In the genomic region with DNA sequence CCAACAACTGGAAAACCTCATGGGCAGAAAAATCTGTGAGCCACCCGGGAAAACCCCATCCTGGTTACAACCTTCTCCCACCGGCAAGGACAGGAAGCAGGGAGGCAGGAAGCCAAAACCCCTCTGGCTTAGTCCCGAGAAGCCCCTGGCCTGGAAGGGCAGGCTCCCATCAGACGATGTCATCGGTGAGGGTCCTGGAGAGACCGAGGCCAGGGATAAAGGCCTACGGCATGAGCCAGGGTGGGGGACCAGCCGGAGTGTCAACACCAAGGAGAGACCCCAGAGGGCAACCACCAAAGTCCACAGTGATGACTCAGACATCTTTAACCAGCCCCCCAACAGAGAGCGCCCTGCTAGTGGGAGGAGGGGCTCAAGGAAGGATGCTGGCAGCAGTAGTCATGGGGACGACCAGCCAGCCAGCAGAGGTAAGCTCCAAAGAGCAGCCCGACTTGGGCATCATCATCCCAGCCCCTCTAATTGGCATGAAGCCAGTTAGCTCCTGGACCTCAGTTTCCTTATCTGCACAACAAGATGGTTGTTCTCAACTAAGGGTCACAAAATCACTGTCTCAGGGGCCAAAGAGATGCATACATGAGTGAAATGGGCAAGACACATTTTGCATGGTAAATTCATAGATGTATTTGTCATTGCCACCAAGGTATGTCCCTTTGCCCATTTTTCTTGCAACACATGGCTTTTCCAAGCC, we compare ENCODE assay signal across 28 cellular contexts.
"Had no signal": no experiment of that assay in that cellular context is flagged by ENCODE, and none has a peak within 500 bp of the region (broad histone marks: within the 10 kb centered on the region; RNA-seq: fewer than 3 reads in every experiment).

No MANE protein-coding gene starts in this region.

- H3K27me3 ChIP-seq: adrenal gland, heart right ventricle, left lung, neural progenitor cell, tibial nerve had no signal

- H3K27ac ChIP-seq: adrenal gland, heart right ventricle, left lung, lower lobe of right lung, neural progenitor cell, parathyroid adenoma, psoas muscle, tibial nerve, WERI-Rb-1 had no signal

- H3K4me2 ChIP-seq: neural progenitor cell had no signal

- H3K79me2 ChIP-seq: parathyroid adenoma had no signal

- H3K9ac ChIP-seq: neural progenitor cell, parathyroid adenoma had no signal

- H3K4me1 ChIP-seq: adrenal gland, left lung, lower lobe of right lung, neural progenitor cell, psoas muscle, tibial nerve had no signal

- H3K9me3 Mint-ChIP-seq: activated naive CD4-positive, alpha-beta T cell treated with anti-CD3 and anti-CD28 coated beads for 36 hours; activated naive CD8-positive, alpha-beta T cell treated with anti-CD3 and anti-CD28 coated beads for 36 hours; activated T-helper 1 cell treated with anti-CD3 and anti-CD28 coated beads, Interleukin-12 subunit alpha, Interleukin-12 subunit beta, Interleukin-2, Interleukin-4 antibody, amounts not matched to agents 30 ng/mL and 10 ng/mL and 1 ng/mL, durations not matched to agents 14 hours and 24 hours and 36 hours; endodermal cell; naive thymus-derived CD8-positive, alpha-beta T cell; neural progenitor cell had no signal

- H3K4me1 Mint-ChIP-seq: activated naive CD8-positive, alpha-beta T cell treated with anti-CD3 and anti-CD28 coated beads for 36 hours; endodermal cell; naive thymus-derived CD8-positive, alpha-beta T cell had no signal

- H3K27me3 Mint-ChIP-seq: activated naive CD8-positive, alpha-beta T cell treated with anti-CD3 and anti-CD28 coated beads for 36 hours; naive thymus-derived CD8-positive, alpha-beta T cell had no signal

- FAIRE-seq: TTC549 had no signal

- DNase-seq: activated CD4-positive, alpha-beta T cell treated with anti-CD3 and anti-CD28 coated beads for 48 hours; activated CD4-positive, alpha-beta T cell treated with anti-CD3 and anti-CD28 coated beads, Interleukin-2, amount 50 U/mL, for 48 hours; activated CD8-positive, alpha-beta memory T cell treated with anti-CD3 and anti-CD28 coated beads for 24 hours; activated effector memory CD4-positive, alpha-beta T cell treated with anti-CD3 and anti-CD28 coated beads, Interleukin-2, amount 50 U/mL, for 16 hours; activated naive CD4-positive, alpha-beta T cell treated with anti-CD3 and anti-CD28 coated beads for 36 hours; activated naive CD8-positive, alpha-beta T cell treated with anti-CD3 and anti-CD28 coated beads for 36 hours; adrenal gland; caudate nucleus; endodermal cell; foreskin fibroblast; heart right ventricle; kidney glomerular epithelial cell; lower lobe of right lung; mesenchymal stem cell; occipital lobe; psoas muscle; stimulated activated CD4-positive, alpha-beta T cell treated with anti-CD3 and anti-CD28 coated beads, Interleukin-15, amount 100 ng/mL, for 24 hours; stimulated activated naive CD4-positive, alpha-beta T cell; WERI-Rb-1 had no signal

- H3K4me3 ChIP-seq: adrenal gland, heart right ventricle, left lung, lower lobe of right lung, neural progenitor cell, psoas muscle, tibial nerve had no signal

- H3K9me3 ChIP-seq: adrenal gland, heart right ventricle, left lung, lower lobe of right lung, psoas muscle, tibial nerve had no signal

- H3K27ac Mint-ChIP-seq: activated naive CD4-positive, alpha-beta T cell treated with anti-CD3 and anti-CD28 coated beads for 36 hours; activated naive CD8-positive, alpha-beta T cell treated with anti-CD3 and anti-CD28 coated beads for 36 hours; activated T-helper 1 cell treated with anti-CD3 and anti-CD28 coated beads, Interleukin-12 subunit alpha, Interleukin-12 subunit beta, Interleukin-2, Interleukin-4 antibody, amounts not matched to agents 30 ng/mL and 10 ng/mL and 1 ng/mL, durations not matched to agents 14 hours and 24 hours and 36 hours; endodermal cell; neural progenitor cell had no signal

- H3K36me3 ChIP-seq: adrenal gland, neural progenitor cell had no signal

- H3K4me3 Mint-ChIP-seq: activated naive CD4-positive, alpha-beta T cell treated with anti-CD3 and anti-CD28 coated beads for 36 hours; activated naive CD8-positive, alpha-beta T cell treated with anti-CD3 and anti-CD28 coated beads for 36 hours; activated T-helper 1 cell treated with anti-CD3 and anti-CD28 coated beads, Interleukin-12 subunit alpha, Interleukin-12 subunit beta, Interleukin-2, Interleukin-4 antibody, amounts not matched to agents 30 ng/mL and 10 ng/mL and 1 ng/mL, durations not matched to agents 14 hours and 24 hours and 36 hours; endodermal cell; naive thymus-derived CD8-positive, alpha-beta T cell; neural progenitor cell had no signal

- ATAC-seq: activated CD4-positive, CD25-positive, alpha-beta regulatory T cell treated with anti-CD3 and anti-CD28 coated beads, Interleukin-2, amount 50 U/mL, for 24 hours; esophagus mucosa; heart right ventricle; left lung; lower lobe of right lung; naive thymus-derived CD8-positive, alpha-beta T cell; psoas muscle had no signal

- H2AFZ ChIP-seq: neural progenitor cell, parathyroid adenoma had no signal
